In the genomic region with DNA sequence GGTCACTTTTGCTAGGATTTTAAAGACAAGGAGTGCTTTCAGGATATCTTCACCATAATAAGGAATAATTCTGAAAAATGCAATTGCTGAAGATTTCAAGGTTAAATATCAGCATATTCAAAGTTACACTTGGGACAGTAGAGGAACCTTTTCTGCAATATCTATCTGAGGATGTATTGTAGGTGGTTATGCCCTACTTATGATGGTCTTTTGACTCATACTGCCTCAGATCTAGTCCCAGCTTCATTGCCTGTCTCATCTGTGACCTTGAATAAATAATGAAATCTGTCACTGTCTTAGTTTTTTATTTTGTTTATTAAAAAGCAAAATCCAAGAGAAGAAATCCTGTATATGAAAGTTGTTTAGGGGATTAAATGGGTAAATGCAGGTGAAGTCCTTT, we compare ENCODE assay signal across 16 cellular contexts. TPM values are rescaled to one million over a fixed set of nuclear protein-coding genes. Genes with fewer than 3 reads are reported as not detected.
DNase-seq lines count a peak whose midpoint lies in the region; ATAC-seq and TF ChIP-seq lines count a peak whose summit lies in the region.
"Had no signal": no experiment of that assay in that cellular context is flagged by ENCODE, and none has a peak within 500 bp of the region (broad histone marks: within the 10 kb centered on the region; RNA-seq: fewer than 3 reads in every experiment).

No MANE protein-coding gene starts in this region.

- POLR2A ChIA-PET in HCT116 (lab: Charles Lee), result no interaction called here

- H3K4me1 ChIP-seq in HCT116 (ENCODE audit: control insufficient read depth in 1 of 2, insufficient read depth in 2 of 2, low read length in 2 of 2) (peaks cover 22 to 32% of the 10 kb centered on the region in 2 experiments; a peak in 3 of 4 replicates), mononuclear cell (ENCODE audit: insufficient read depth, low read length) (peaks cover 10% of the 10 kb centered on the region), vagina (peaks cover 13% of the 10 kb centered on the region)

- H3K36me3 Mint-ChIP-seq in stimulated activated memory B cell treated with anti-CD40 and anti-IgM and Interleukin-4, amounts not matched to agents 10 μg/mL and 1 μg/mL and 100 μg/mL, for 72 hours, result peaks cover 14% of the 10 kb centered on the region
- H3K36me3 Mint-ChIP-seq: CD14-positive monocyte; CD4-positive, alpha-beta memory T cell had no signal

- H3K27me3 Mint-ChIP-seq in stimulated activated memory B cell treated with anti-CD40 and anti-IgM and Interleukin-4, amounts not matched to agents 10 μg/mL and 1 μg/mL and 100 μg/mL, for 72 hours, result no peaks in the 10 kb centered on the region

- H3K9me3 ChIP-seq in HCT116 (ENCODE audit: control insufficient read depth in 1 of 2, insufficient read depth in 1 of 2, low read depth in 1 of 2, low read length in 2 of 2) (no peaks in the 10 kb centered on the region), SU-DHL-6 (ENCODE audit: insufficient read depth, low read length) (no peaks in the 10 kb centered on the region), mononuclear cell (ENCODE audit: low read depth, low read length) (no peaks in the 10 kb centered on the region), vagina (no peaks in the 10 kb centered on the region)
- H3K9me3 ChIP-seq: BLaER1, HAP-1 had no signal

- RAD21 ChIA-PET in HCT116 (lab: Charles Lee; ENCODE audit: low non-redundant PET in 1 of 2, low total read pairs in 2 of 2, uncharacterized antibody in 2 of 2, unreplicated experiment in 2 of 2), result no interaction called here

- CTCF ChIA-PET in HCT116 (lab: Charles Lee), result interaction anchor here (0.9 kb wide), 1 partner anchor 637 kb away, joined by 3 read pairs; no protein-coding TSS in a partner anchor

- no peaks in the 10 kb centered on the region for H3K27me3 ChIP-seq in HCT116 (ENCODE audit: insufficient read depth, low read length)
- no peaks in the 10 kb centered on the region for H3K27me3 ChIP-seq in SU-DHL-6 (ENCODE audit: low read length)
- no peaks in the 10 kb centered on the region for H3K27me3 ChIP-seq in mononuclear cell (ENCODE audit: insufficient read depth, low read length)
- no peaks in the 10 kb centered on the region for H3K27me3 ChIP-seq in vagina

- no peaks in the 10 kb centered on the region for H3K36me3 ChIP-seq in HCT116 (ENCODE audit: control insufficient read depth in 1 of 2, insufficient read depth in 2 of 2, low read length in 2 of 2)
- H3K36me3 ChIP-seq in SU-DHL-6 (ENCODE audit: low read length), result no peaks in the 10 kb centered on the region
- H3K36me3 ChIP-seq in vagina, result no peaks in the 10 kb centered on the region
- H3K36me3 ChIP-seq: BLaER1, HAP-1 had no signal

- no peak overlapping the region for H3K4me2 ChIP-seq in HCT116 (ENCODE audit: low read length)
- H3K4me2 ChIP-seq in SU-DHL-6 (ENCODE audit: low read depth, low read length, poor library complexity, severe bottlenecking), result peak overlapping the region; percentile 59
- H3K4me2 ChIP-seq: BLaER1 had no signal

- H3K9ac ChIP-seq in HCT116 (ENCODE audit: low read length), result no peak overlapping the region
- H3K9ac ChIP-seq in SU-DHL-6 (ENCODE audit: low read length), result no peak overlapping the region; the same call in 1 of the 2 replicates
- H3K9ac ChIP-seq: BLaER1 had no signal

- TF ChIP-seq POLR2A in HCT116 (IDR thresholded peaks at IDR 0.05; ENCODE audit: borderline replicate concordance, extremely low read depth, insufficient read depth, insufficient read length) (no peak), vagina (IDR thresholded peaks at IDR 0.05) (no peak)

- no peak for TF ChIP-seq CTCF in HCT116 (IDR thresholded peaks at IDR 0.05 in 2 of 3, conservative IDR thresholded peaks at IDR 0.05 in 1 of 3; ENCODE audit: borderline replicate concordance in 1 of 3, insufficient read depth in 1 of 3, low read depth in 2 of 3, low read length in 2 of 3)
- TF ChIP-seq CTCF in SU-DHL-6 (IDR thresholded peaks at IDR 0.05; ENCODE audit: insufficient read depth, low read length, poor library complexity, severe bottlenecking), result no peak
- TF ChIP-seq CTCF in vagina (IDR thresholded peaks at IDR 0.05), result no peak

- H3K27ac ChIP-seq in HCT116 (ENCODE audit: low read depth, low read length), result no peak overlapping the region
- H3K27ac ChIP-seq in SU-DHL-6 (ENCODE audit: low read depth, low read length), result peak overlapping the region; percentile 88
- no peak overlapping the region for H3K27ac ChIP-seq in vagina
- H3K27ac ChIP-seq: BLaER1 had no signal

- no TSS peak for BruUV-seq in HCT116 (replicated peaks; lab: Mats Ljungman, UMichigan)

- H4K20me1 ChIP-seq in HCT116 (ENCODE audit: insufficient read depth) (no peaks in the 10 kb centered on the region), SU-DHL-6 (ENCODE audit: low read depth, low read length) (no peaks in the 10 kb centered on the region)
- H4K20me1 ChIP-seq: BLaER1 had no signal

- intact Hi-C loops in HCT116 (cut with micrococcal nuclease) (no loop called here), vagina (cut with DNase I) (no loop called here)

- H2AFZ ChIP-seq in HCT116 (ENCODE audit: low read depth, low read length, poor library complexity, severe bottlenecking) (peak overlapping the region; percentile 25), SU-DHL-6 (ENCODE audit: low read depth, low read length, severe bottlenecking) (no peak overlapping the region)

- no peak for DNase-seq in HCT116 (ENCODE audit: low read depth, low spot score)
- DNase-seq in vagina (ENCODE audit: extremely low spot score in 2 of 2), result no peak
- DNase-seq in activated CD4-positive, CD25-positive, alpha-beta regulatory T cell (lab: John Stamatoyannopoulos, UW), result no peak
- no peak for DNase-seq in RKO (ENCODE audit: low spot score)
- DNase-seq in hippocampal formation (lab: John Stamatoyannopoulos, UW), result no peak
- DNase-seq: CD4-positive, alpha-beta memory T cell; DMS79 treated with DMSO at 0.1 percent for 48 hours; IMR-90; KBM-7 had no signal

- peaks cover 9% of the 10 kb centered on the region for H3K9me3 Mint-ChIP-seq in stimulated activated memory B cell treated with anti-CD40 and anti-IgM and Interleukin-4, amounts not matched to agents 10 μg/mL and 1 μg/mL and 100 μg/mL, for 72 hours

- H3K9me2 ChIP-seq in HCT116 (ENCODE audit: insufficient read depth) (no peaks in the 10 kb centered on the region), SU-DHL-6 (replicated peaks; ENCODE audit: insufficient read depth, low read length) (no peaks in the 10 kb centered on the region)

- peak overlapping the region; percentile 99 for H3K27ac Mint-ChIP-seq in stimulated activated memory B cell treated with anti-CD40 and anti-IgM and Interleukin-4, amounts not matched to agents 10 μg/mL and 1 μg/mL and 100 μg/mL, for 72 hours
- H3K27ac Mint-ChIP-seq: CD4-positive, alpha-beta memory T cell had no signal

- H3K79me2 ChIP-seq in HCT116 (ENCODE audit: insufficient read depth, low read length) (no peaks in the 10 kb centered on the region), SU-DHL-6 (ENCODE audit: insufficient read depth, low read length) (no peaks in the 10 kb centered on the region)

- H3K4me3 Mint-ChIP-seq in stimulated activated memory B cell treated with anti-CD40 and anti-IgM and Interleukin-4, amounts not matched to agents 10 μg/mL and 1 μg/mL and 100 μg/mL, for 72 hours, result peak overlapping the region; percentile 81
- H3K4me3 Mint-ChIP-seq: CD14-positive monocyte; CD4-positive, alpha-beta memory T cell had no signal

- TF ChIP-seq RAD21 in HCT116 (IDR thresholded peaks at IDR 0.05; ENCODE audit: low read depth), result no peak

- no peak for ATAC-seq in HCT116
- peak; percentile 52 for ATAC-seq in stimulated activated memory B cell treated with anti-CD40 and anti-IgM and Interleukin-4, amounts not matched to agents 10 μg/mL and 1 μg/mL and 100 μg/mL, for 72 hours
- ATAC-seq: GM12878 had no signal

- peaks cover 65% of the 10 kb centered on the region for H3K4me1 Mint-ChIP-seq in stimulated activated memory B cell treated with anti-CD40 and anti-IgM and Interleukin-4, amounts not matched to agents 10 μg/mL and 1 μg/mL and 100 μg/mL, for 72 hours

- H3K4me3 ChIP-seq in HCT116 (replicated peaks in 1 of 2; ENCODE audit: low read depth in 1 of 2, low read length in 2 of 2) (no peak overlapping the region), SU-DHL-6 (ENCODE audit: insufficient read depth, low read length, poor library complexity, severe bottlenecking) (no peak overlapping the region), mononuclear cell (ENCODE audit: low read length) (peak overlapping the region; percentile 17), vagina (no peak overlapping the region)
- H3K4me3 ChIP-seq: BLaER1, GM12878, HAP-1 had no signal

- H3F3A ChIP-seq in SU-DHL-6 (ENCODE audit: insufficient read depth), result peaks cover 21% of the 10 kb centered on the region; the same call in 1 of the 2 replicates

TF ChIP-seq in HCT116, 20 proteins besides CTCF, POLR2A, EP300 and RAD21 (continues in another document):
- TF ChIP-seq REST (IDR thresholded peaks at IDR 0.05; ENCODE audit: low read depth) (no peak), CEBPB (IDR thresholded peaks at IDR 0.05; ENCODE audit: low read depth) (no peak), TCF7L2 (IDR thresholded peaks at IDR 0.05; ENCODE audit: borderline replicate concordance, extremely low read depth, insufficient read depth, insufficient read length) (no peak), FOSL1 (IDR thresholded peaks at IDR 0.05; ENCODE audit: low read depth) (no peak), YY1 (IDR thresholded peaks at IDR 0.05; ENCODE audit: extremely low read depth, insufficient replicate concordance, low read depth, low read length) (no peak)

RNA-seq across cellular contexts. Expression of gene BANK1, which starts 2.9 kb away (rescaled TPM):
- total RNA-seq in HCT116 (2021; ENCODE audit: unreplicated experiment), result 2.4 TPM
- polyA plus RNA-seq in HCT116 (2012), result 3.3 and 3.9 TPM in 2 replicates
- total RNA-seq in mononuclear cell, result 31.7 TPM
- total RNA-seq in vagina, result 1.5 TPM
- total RNA-seq: CD4-positive, alpha-beta memory T cell had no signal
